Comparison of ENCODE assay signal across 15 cellular contexts in the genomic region with DNA sequence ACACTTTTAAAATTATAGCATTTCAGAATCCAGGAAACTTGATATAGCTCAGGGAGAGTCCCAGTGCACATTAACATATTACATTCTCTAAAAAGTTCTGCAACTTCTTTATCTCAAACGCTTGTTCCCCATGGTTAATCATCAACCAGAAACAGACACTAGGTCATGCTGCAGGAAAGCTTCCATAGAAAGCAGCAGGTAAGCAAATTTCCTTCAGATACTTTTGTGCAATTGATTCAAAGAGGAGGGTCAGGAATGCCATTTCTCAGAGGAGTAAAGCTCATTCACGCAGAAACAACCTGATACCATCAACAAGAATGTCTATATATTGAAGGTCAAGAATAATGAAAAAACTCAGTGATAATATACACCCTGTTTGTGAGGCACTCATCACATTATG.
DNase-seq lines count a peak whose midpoint lies in the region; ATAC-seq and TF ChIP-seq lines count a peak whose summit lies in the region.
"Had no signal": no experiment of that assay in that cellular context is flagged by ENCODE, and none has a peak within 500 bp of the region (broad histone marks: within the 10 kb centered on the region; RNA-seq: fewer than 3 reads in every experiment).

No MANE protein-coding gene starts in this region.

- no peaks in the 10 kb centered on the region for H3K9me3 Mint-ChIP-seq in dendritic cell treated with granulocyte-macrophage colony-stimulating factor and Interleukin-4, amounts not matched to agents 40 ng/mL and 50 ng/mL, for 4 days
- H3K9me3 Mint-ChIP-seq: CD4-positive, alpha-beta T cell had no signal

- DNase-seq in DMS53 (lab: John Stamatoyannopoulos, UW): peak; percentile 72
- no peak for DNase-seq in foreskin fibroblast
- no peak for DNase-seq in KG1 (lab: John Stamatoyannopoulos, UW)
- DNase-seq: activated T-cell treated with anti-CD3 and anti-CD28 coated beads for 4 hours; CD4-positive, alpha-beta T cell; GM23248; islet precursor cell; NCI-H1417 treated with DMSO at 0.1 percent for 48 hours; NCI-H510A; testis had no signal

- no peaks in the 10 kb centered on the region for H3K27me3 ChIP-seq in muscle layer of duodenum (ENCODE audit: low read depth, low read length)
- H3K27me3 ChIP-seq: testis had no signal

- H3K9me3 ChIP-seq in muscle layer of duodenum (ENCODE audit: control insufficient read depth in 1 of 2, low read length in 2 of 2): no peaks in the 10 kb centered on the region
- H3K9me3 ChIP-seq: testis had no signal

- no peaks in the 10 kb centered on the region for H3K36me3 Mint-ChIP-seq in dendritic cell treated with granulocyte-macrophage colony-stimulating factor and Interleukin-4, amounts not matched to agents 40 ng/mL and 50 ng/mL, for 4 days (ENCODE audit: low read depth)

- H3K4me1 Mint-ChIP-seq in dendritic cell treated with granulocyte-macrophage colony-stimulating factor and Interleukin-4, amounts not matched to agents 40 ng/mL and 50 ng/mL, for 4 days (ENCODE audit: low read depth): peaks cover 87% of the 10 kb centered on the region

- no peaks in the 10 kb centered on the region for H3K36me3 ChIP-seq in muscle layer of duodenum (ENCODE audit: control insufficient read depth in 1 of 2, insufficient read depth in 2 of 2, low read length in 2 of 2)

- no peak overlapping the region for H3K4me3 Mint-ChIP-seq in dendritic cell treated with granulocyte-macrophage colony-stimulating factor and Interleukin-4, amounts not matched to agents 40 ng/mL and 50 ng/mL, for 4 days
- H3K4me3 Mint-ChIP-seq: CD4-positive, alpha-beta T cell had no signal

- peak; percentile 17 for ATAC-seq in HG03439 (IDR thresholded peaks at IDR 0.05; ENCODE audit: unreplicated experiment)
- no peak for ATAC-seq in HG03039 (IDR thresholded peaks at IDR 0.05; ENCODE audit: unreplicated experiment)
- no peak for ATAC-seq in GM18873 (IDR thresholded peaks at IDR 0.05; ENCODE audit: low FRiP score, unreplicated experiment)

- intact Hi-C loops in dendritic cell treated with granulocyte-macrophage colony-stimulating factor and Interleukin-4, amounts not matched to agents 40 ng/mL and 50 ng/mL, for 4 days (cut with micrococcal nuclease): no loop called here

- no peak overlapping the region for H3K4me3 ChIP-seq in muscle layer of duodenum (ENCODE audit: low read depth in 1 of 2, low read length in 2 of 2)
- H3K4me3 ChIP-seq in foreskin fibroblast (ENCODE audit: low read depth in 1 of 2, low read length in 2 of 2): no peak overlapping the region
- H3K4me3 ChIP-seq: GM23248, testis had no signal

- TF ChIP-seq CTCF in foreskin fibroblast (IDR thresholded peaks at IDR 0.05; ENCODE audit: low read depth, low read length): no peak

- no peaks in the 10 kb centered on the region for H3K27me3 Mint-ChIP-seq in dendritic cell treated with granulocyte-macrophage colony-stimulating factor and Interleukin-4, amounts not matched to agents 40 ng/mL and 50 ng/mL, for 4 days
- H3K27me3 Mint-ChIP-seq: CD4-positive, alpha-beta T cell had no signal

- peak overlapping the region; percentile 52 for H3K27ac ChIP-seq in muscle layer of duodenum (ENCODE audit: low read length)
- H3K27ac ChIP-seq: GM23248, testis had no signal

- H3K4me1 ChIP-seq in muscle layer of duodenum (ENCODE audit: control insufficient read depth in 1 of 2, insufficient read depth in 2 of 2, low read length in 2 of 2): peaks cover 10 to 16% of the 10 kb centered on the region in 2 donors

- H3K27ac Mint-ChIP-seq in dendritic cell treated with granulocyte-macrophage colony-stimulating factor and Interleukin-4, amounts not matched to agents 40 ng/mL and 50 ng/mL, for 4 days: peak overlapping the region; percentile 74
- H3K27ac Mint-ChIP-seq: CD4-positive, alpha-beta T cell had no signal
